1 cellular context compared by ENCODE assay signal in genomic region chr5:138032572-138033274, GRCh38.
A peak's percentile ranks its signal among the peaks of the same experiment; 100 is the strongest.
TF ChIP-seq lines count a peak whose summit lies in the region.

Gene FAM13B, minus strand, starts transcription at chr5:138033079. Its CDS starts 13,968 bp downstream, at chr5:138019111.

TF ChIP-seq in K562, 482 proteins besides CTCF, POLR2A, EP300 and RAD21 (continued from another document and continues in another):
- TF ChIP-seq, protein P1, sequence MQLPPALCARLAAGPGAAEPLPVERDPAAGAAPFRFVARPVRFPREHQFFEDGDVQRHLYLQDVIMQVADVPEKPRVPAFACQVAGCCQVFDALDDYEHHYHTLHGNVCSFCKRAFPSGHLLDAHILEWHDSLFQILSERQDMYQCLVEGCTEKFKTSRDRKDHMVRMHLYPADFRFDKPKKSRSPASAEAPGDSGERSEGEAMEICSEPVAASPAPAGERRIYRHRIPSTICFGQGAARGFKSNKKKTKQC (CRISPR knock-in tag; IDR thresholded peaks at IDR 0.05), result peak; percentile 36
- TF ChIP-seq DACH1 (IDR thresholded peaks at IDR 0.05; ENCODE audit: partially characterized antibody), result no peak
- no peak for TF ChIP-seq NELFE (IDR thresholded peaks at IDR 0.05; ENCODE audit: insufficient read depth, insufficient read length)
- peak; percentile 42; the same call in 1 of the 2 replicates for TF ChIP-seq CREB3L1 (IDR thresholded peaks at IDR 0.05; ENCODE audit: borderline replicate concordance, low read depth)
- peak in 1 of 3 experiments; percentile 54 for TF ChIP-seq YY1 (IDR thresholded peaks at IDR 0.05; ENCODE audit: borderline replicate concordance in 1 of 3, control insufficient read depth in 1 of 3, extremely low read depth in 1 of 3, insufficient read depth in 3 of 3, insufficient read length in 1 of 3, insufficient replicate concordance in 2 of 3, low read depth in 1 of 3, low read length in 2 of 3)
- peak; percentile 66 for TF ChIP-seq TAF9B (IDR thresholded peaks at IDR 0.05; ENCODE audit: partially characterized antibody)
- peak; percentile 77 for TF ChIP-seq POLR2H (tag; IDR thresholded peaks at IDR 0.05; ENCODE audit: low read depth)
- TF ChIP-seq RBM22 (IDR thresholded peaks at IDR 0.05; ENCODE audit: low read depth, low read length, poor library complexity, severe bottlenecking), result peak; percentile 50
- TF ChIP-seq THAP12 (CRISPR knock-in tag; IDR thresholded peaks at IDR 0.05), result no peak
- TF ChIP-seq PRPF4 (IDR thresholded peaks at IDR 0.05; ENCODE audit: insufficient read depth, low read depth, low read length, poor library complexity, severe bottlenecking), result no peak
- no peak for TF ChIP-seq IFI16 (CRISPR knock-in tag; IDR thresholded peaks at IDR 0.05)
- TF ChIP-seq ZNF740 (CRISPR knock-in tag; IDR thresholded peaks at IDR 0.05), result 0 out of 2 replicates have a peak, but pooled peaks have one; percentile 34
- no peak for TF ChIP-seq ZNF740 (tag; IDR thresholded peaks at IDR 0.05)
- peak in 1 of 2 experiments; percentile 85; a peak in 2 of 4 replicates for TF ChIP-seq HDAC1 (IDR thresholded peaks at IDR 0.05)
- 0 out of 2 replicates have a peak, but pooled peaks have one; percentile 68 for TF ChIP-seq FOXK1 (CRISPR knock-in tag; IDR thresholded peaks at IDR 0.05; ENCODE audit: borderline replicate concordance)
- no peak for TF ChIP-seq TCF7L2 (IDR thresholded peaks at IDR 0.05; ENCODE audit: low read depth, low read length)
- peak; percentile 33 for TF ChIP-seq CHD4 (IDR thresholded peaks at IDR 0.05; ENCODE audit: insufficient read depth, insufficient replicate concordance, low read depth, low read length, poor library complexity, severe bottlenecking)
- peak; percentile 96 for TF ChIP-seq ZBTB2 (IDR thresholded peaks at IDR 0.05)
- TF ChIP-seq MGA (IDR thresholded peaks at IDR 0.05), result peak; percentile 44
- peak; percentile 82 for TF ChIP-seq CTBP1 (IDR thresholded peaks at IDR 0.05; ENCODE audit: borderline replicate concordance)
- 0 out of 2 replicates have a peak, but pooled peaks have one; percentile 51 for TF ChIP-seq ZNF282 (CRISPR knock-in tag; IDR thresholded peaks at IDR 0.05)
- TF ChIP-seq KDM4B (IDR thresholded peaks at IDR 0.05; ENCODE audit: borderline replicate concordance in 2 of 2, low read depth in 1 of 2), result 0 out of 4 replicates have a peak, but pooled peaks of 1 of the 2 experiments have one; percentile 80
- TF ChIP-seq POLR2B (IDR thresholded peaks at IDR 0.05; ENCODE audit: low read depth, partially characterized antibody), result peak; percentile 95
- peak; percentile 73 for TF ChIP-seq CXXC5 (CRISPR knock-in tag; IDR thresholded peaks at IDR 0.05)
- peak; percentile 88 for TF ChIP-seq KDM5B (IDR thresholded peaks at IDR 0.05; ENCODE audit: insufficient replicate concordance, low read depth, low read length)
- TF ChIP-seq CBX1 (IDR thresholded peaks at IDR 0.05; ENCODE audit: low read depth), result peak; percentile 84
- no peak for TF ChIP-seq KAT8 (IDR thresholded peaks at IDR 0.05; ENCODE audit: low read depth)
- no peak for TF ChIP-seq ARNT (IDR thresholded peaks at IDR 0.05)
- TF ChIP-seq MTA3 (IDR thresholded peaks at IDR 0.05; ENCODE audit: borderline replicate concordance), result peak; percentile 81; the same call in 1 of the 2 replicates
- TF ChIP-seq CHD1 (IDR thresholded peaks at IDR 0.05; ENCODE audit: low read length), result peak; percentile 35
- TF ChIP-seq ETS1 (conservative IDR thresholded peaks at IDR 0.05; ENCODE audit: control insufficient read depth, low read depth, low read length), result peak; percentile 3; the same call in 1 of the 2 replicates
- TF ChIP-seq FOSL1 (tag; conservative IDR thresholded peaks at IDR 0.05), result 0 out of 2 replicates have a peak, but pooled peaks have one; percentile 34
- TF ChIP-seq HMGN3 (IDR thresholded peaks at IDR 0.05; ENCODE audit: borderline replicate concordance, extremely low read depth, insufficient read length, low read depth, low read length), result peak; percentile 82
